ENCODE assay signal across 10 cellular contexts in the genomic region with DNA sequence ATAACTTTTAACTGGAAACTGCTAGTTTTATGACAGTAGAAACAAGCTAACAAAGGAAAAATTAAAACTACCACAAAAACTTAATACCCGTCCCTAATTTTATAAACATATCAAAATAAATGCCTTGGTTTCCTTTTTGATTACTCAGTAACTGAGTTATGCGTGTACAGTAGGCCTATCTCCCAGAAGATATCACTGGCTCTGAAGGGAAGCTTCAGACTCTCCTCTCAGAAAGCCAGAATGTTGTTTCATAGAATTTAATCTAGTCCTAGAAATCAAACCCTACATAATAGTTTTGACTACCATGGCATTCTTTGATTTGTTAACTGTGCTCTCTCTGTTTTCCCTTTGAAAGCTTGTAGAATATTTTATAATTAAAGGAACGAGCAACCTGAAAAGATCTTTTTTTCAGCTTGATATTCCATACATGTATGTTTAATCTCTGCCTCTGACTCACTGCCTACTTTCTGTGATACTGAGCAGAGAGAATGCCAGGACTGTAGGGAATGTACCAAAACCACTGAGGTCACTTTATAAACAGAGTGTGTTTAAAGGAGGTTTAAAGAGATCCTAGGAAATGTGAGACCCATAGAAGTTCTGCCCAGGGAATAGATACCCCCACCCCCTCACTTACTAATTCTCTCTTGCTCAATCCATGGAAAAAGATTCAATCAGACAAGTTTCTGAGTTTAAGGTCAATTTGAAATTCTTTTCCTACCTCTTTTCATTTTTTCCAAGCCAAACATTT.
DNase-seq lines count a peak whose midpoint lies in the region; ATAC-seq and TF ChIP-seq lines count a peak whose summit lies in the region.
"Had no signal": no experiment of that assay in that cellular context is flagged by ENCODE, and none has a peak within 500 bp of the region (broad histone marks: within the 10 kb centered on the region; RNA-seq: fewer than 3 reads in every experiment).

No MANE protein-coding gene starts in this region.

- no peak for ATAC-seq in activated T-cell treated with anti-CD3 and anti-CD28 coated beads, Interleukin-2, amount 50 U/mL, for 4 hours
- no peak for ATAC-seq in natural killer cell
- ATAC-seq in GM18502 (IDR thresholded peaks at IDR 0.05; ENCODE audit: poor library complexity, unreplicated experiment), result no peak

- H3K4me3 ChIP-seq in ACC112 (ENCODE audit: low read depth, low read length) (peak overlapping the region; percentile 61), epithelial cell of proximal tubule (ENCODE audit: low read depth, low read length) (no peak overlapping the region)
- H3K4me3 ChIP-seq: BLaER1 treated with 17β-estradiol and CSF1 and Interleukin-3, amounts not matched to agents 10 nM and 100 nM; SK-N-MC had no signal

- H3K36me3 ChIP-seq in ACC112 (ENCODE audit: insufficient read depth, low read length), result no peaks in the 10 kb centered on the region
- H3K36me3 ChIP-seq: BLaER1 treated with 17β-estradiol and CSF1 and Interleukin-3, amounts not matched to agents 10 nM and 100 nM had no signal

- H3K36me3 Mint-ChIP-seq in mesothelial cell of epicardium, result no peaks in the 10 kb centered on the region
- no peaks in the 10 kb centered on the region for H3K36me3 Mint-ChIP-seq in activated T-cell treated with anti-CD3 and anti-CD28 coated beads, Interleukin-2, amount 50 U/mL, for 4 hours (ENCODE audit: insufficient read depth)
- no peaks in the 10 kb centered on the region for H3K36me3 Mint-ChIP-seq in natural killer cell

- TF ChIP-seq CTCF in epithelial cell of proximal tubule (conservative IDR thresholded peaks at IDR 0.05; ENCODE audit: low read depth, low read length) (no peak), mesothelial cell of epicardium (IDR thresholded peaks at IDR 0.05; ENCODE audit: unreplicated experiment) (no peak), natural killer cell (IDR thresholded peaks at IDR 0.05) (no peak)

- H3K27ac Mint-ChIP-seq in mesothelial cell of epicardium, result peak overlapping the region; percentile 95
- H3K27ac Mint-ChIP-seq in natural killer cell, result no peak overlapping the region

- no peaks in the 10 kb centered on the region for H3K79me2 ChIP-seq in ACC112 (ENCODE audit: control insufficient read depth, insufficient read depth, low read length, unreplicated experiment)

- H3K27me3 ChIP-seq in ACC112 (ENCODE audit: insufficient read depth, low read length), result no peaks in the 10 kb centered on the region
- H3K27me3 ChIP-seq: BLaER1 treated with 17β-estradiol and CSF1 and Interleukin-3, amounts not matched to agents 10 nM and 100 nM had no signal

- peaks cover 43% of the 10 kb centered on the region for H3K4me1 ChIP-seq in ACC112 (ENCODE audit: control insufficient read depth, insufficient read depth, low read length, unreplicated experiment)
- H3K4me1 ChIP-seq: BLaER1 treated with 17β-estradiol and CSF1 and Interleukin-3, amounts not matched to agents 10 nM and 100 nM had no signal

- intact Hi-C loops in natural killer cell (cut with micrococcal nuclease), result no loop called here

- H3K27me3 Mint-ChIP-seq in mesothelial cell of epicardium (ENCODE audit: low read depth) (no peaks in the 10 kb centered on the region), natural killer cell (ENCODE audit: low read depth in 2 of 2) (no peaks in the 10 kb centered on the region)
- H3K27me3 Mint-ChIP-seq in activated T-cell treated with anti-CD3 and anti-CD28 coated beads, Interleukin-2, amount 50 U/mL, for 4 hours (ENCODE audit: low read depth), result no peaks in the 10 kb centered on the region

- no peak overlapping the region for H3K4me3 Mint-ChIP-seq in mesothelial cell of epicardium
- no peak overlapping the region for H3K4me3 Mint-ChIP-seq in activated T-cell treated with anti-CD3 and anti-CD28 coated beads, Interleukin-2, amount 50 U/mL, for 4 hours
- H3K4me3 Mint-ChIP-seq in natural killer cell, result no peak overlapping the region

- DNase-seq in M059J (ENCODE audit: low read depth) (peak; percentile 99), epithelial cell of proximal tubule (ENCODE audit: low read depth) (peak; percentile 97), mesothelial cell of epicardium (ENCODE audit: low spot score in 2 of 2, unreplicated experiment in 2 of 2) (no peak), natural killer cell (no peak)
- no peak for DNase-seq in activated T-cell treated with anti-CD3 and anti-CD28 coated beads, Interleukin-2, amount 50 U/mL, for 4 hours
- no peak for DNase-seq in activated CD4-positive, alpha-beta T cell treated with anti-CD3 and anti-CD28 coated beads for 48 hours

- H3K27ac ChIP-seq in ACC112 (ENCODE audit: low read depth, low read length), result peak overlapping the region; percentile 99
- H3K27ac ChIP-seq: BLaER1 treated with 17β-estradiol and CSF1 and Interleukin-3, amounts not matched to agents 10 nM and 100 nM; SK-N-MC had no signal

- peaks cover 5% of the 10 kb centered on the region for H3K9me3 Mint-ChIP-seq in mesothelial cell of epicardium
- H3K9me3 Mint-ChIP-seq in activated T-cell treated with anti-CD3 and anti-CD28 coated beads, Interleukin-2, amount 50 U/mL, for 4 hours, result peaks cover 8% of the 10 kb centered on the region
- peaks cover 6 to 9% of the 10 kb centered on the region in 2 donors for H3K9me3 Mint-ChIP-seq in natural killer cell

- peak overlapping the region; percentile 94 for H2AFZ ChIP-seq in ACC112 (ENCODE audit: low read length, unreplicated experiment)

- H3K4me1 Mint-ChIP-seq in mesothelial cell of epicardium (peaks cover 49% of the 10 kb centered on the region), natural killer cell (peaks cover 0 to 4% of the 10 kb centered on the region in 2 donors)
- no peaks in the 10 kb centered on the region for H3K4me1 Mint-ChIP-seq in activated T-cell treated with anti-CD3 and anti-CD28 coated beads, Interleukin-2, amount 50 U/mL, for 4 hours (ENCODE audit: low read depth)

Comparison
In these comparisons a context has a peak if more than half of its experiments do, and no peak if none do; other contexts are left out.
1. DNase-seq: peak in M059J (single experiment) and epithelial cell of proximal tubule (single experiment); none in mesothelial cell of epicardium (0 of 2), activated T-cell treated with anti-CD3 and anti-CD28 coated beads, Interleukin-2, amount 50 U/mL, for 4 hours (single experiment), natural killer cell (single experiment) and activated CD4-positive, alpha-beta T cell treated with anti-CD3 and anti-CD28 coated beads for 48 hours (single experiment).